In the genomic region with DNA sequence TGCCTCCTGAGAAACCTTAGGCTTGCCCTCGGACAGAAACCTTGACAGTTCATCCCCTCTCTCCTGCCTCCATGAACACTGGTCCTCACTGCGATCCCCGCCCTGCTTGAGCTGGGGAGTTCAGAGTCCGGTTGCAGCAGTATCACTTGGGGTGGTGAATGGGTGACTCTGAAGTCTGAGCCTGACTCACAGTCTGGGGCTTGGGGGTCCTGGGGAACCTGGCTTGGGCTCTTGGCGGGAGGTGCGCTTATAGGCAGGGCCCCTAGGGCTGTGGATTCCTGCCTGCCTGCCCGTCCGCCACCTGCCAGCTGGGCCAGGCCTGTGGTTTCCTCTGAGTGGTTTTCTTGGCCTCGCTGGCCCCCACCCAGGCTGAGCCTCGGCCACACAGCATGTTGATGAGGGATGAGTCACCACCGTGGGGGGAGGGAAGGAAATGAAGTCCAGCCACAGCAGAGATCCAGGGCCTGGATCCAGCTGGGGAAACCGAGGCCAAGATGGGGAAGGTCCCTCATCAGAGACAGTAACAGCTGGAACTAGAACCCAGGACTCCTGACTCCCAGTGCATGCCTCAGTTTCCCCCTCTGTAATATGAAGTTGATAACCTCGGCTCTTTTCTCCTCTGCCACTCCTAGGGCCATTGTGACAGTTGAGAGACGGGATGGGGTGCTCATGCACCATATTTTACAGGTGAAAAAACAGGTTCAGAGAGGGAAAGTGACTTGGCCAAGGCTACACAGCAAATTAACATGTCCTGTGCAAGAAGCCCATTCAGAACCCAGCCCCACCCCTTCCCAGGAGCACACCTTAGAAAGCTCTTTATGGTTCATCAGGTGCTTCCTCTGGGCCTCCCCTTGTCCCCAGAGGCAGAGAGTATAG, we compare ENCODE assay signal across 8 cellular contexts. TPM values are rescaled to one million over a fixed set of nuclear protein-coding genes. Genes with fewer than 3 reads are reported as not detected.
DNase-seq lines count a peak whose midpoint lies in the region; ATAC-seq, FAIRE-seq and TF ChIP-seq lines count a peak whose summit lies in the region.
"Had no signal": no experiment of that assay in that cellular context is flagged by ENCODE, and none has a peak within 500 bp of the region (broad histone marks: within the 10 kb centered on the region; RNA-seq: fewer than 3 reads in every experiment).

No MANE protein-coding gene starts in this region.

- H3K9me3 Mint-ChIP-seq in activated naive CD8-positive, alpha-beta T cell treated with anti-CD3 and anti-CD28 coated beads, Interleukin-2, amount 50 U/mL, for 24 hours, result no peaks in the 10 kb centered on the region

- no peak overlapping the region for H3K9ac ChIP-seq in GM23248

- H3K27me3 ChIP-seq in GM23248 (replicated peaks; ENCODE audit: insufficient read depth) (no peaks in the 10 kb centered on the region; the same call in 1 of the 2 replicates), small intestine (ENCODE audit: control insufficient read depth in 2 of 2, insufficient read depth in 2 of 2, low read length in 2 of 2) (no peaks in the 10 kb centered on the region)

- H3K9me2 ChIP-seq in GM23248 (ENCODE audit: insufficient read depth), result no peaks in the 10 kb centered on the region

- no peak overlapping the region for H3K27ac Mint-ChIP-seq in activated naive CD8-positive, alpha-beta T cell treated with anti-CD3 and anti-CD28 coated beads, Interleukin-2, amount 50 U/mL, for 24 hours

- H3K9me3 ChIP-seq in GM23248 (ENCODE audit: low read depth) (no peaks in the 10 kb centered on the region), small intestine (ENCODE audit: control insufficient read depth, low read depth) (no peaks in the 10 kb centered on the region)

- peaks cover 7% of the 10 kb centered on the region for H3K4me1 Mint-ChIP-seq in activated naive CD8-positive, alpha-beta T cell treated with anti-CD3 and anti-CD28 coated beads, Interleukin-2, amount 50 U/mL, for 24 hours

- peaks cover 19% of the 10 kb centered on the region for H3F3A ChIP-seq in GM23248 (ENCODE audit: insufficient read depth)

- no peaks in the 10 kb centered on the region for H3K36me3 Mint-ChIP-seq in activated naive CD8-positive, alpha-beta T cell treated with anti-CD3 and anti-CD28 coated beads, Interleukin-2, amount 50 U/mL, for 24 hours (ENCODE audit: low read depth)

- H3K36me3 ChIP-seq in GM23248 (ENCODE audit: low read depth) (no peaks in the 10 kb centered on the region), small intestine (ENCODE audit: control insufficient read depth in 2 of 2, insufficient read depth in 2 of 2, low read length in 2 of 2) (no peaks in the 10 kb centered on the region)

- H2AFZ ChIP-seq in GM23248, result no peak overlapping the region

- no peak overlapping the region for H3K4me3 ChIP-seq in GM23248
- H3K4me3 ChIP-seq in small intestine (ENCODE audit: low read depth in 1 of 2, low read length in 2 of 2), result no peak overlapping the region

- POLR2A ChIA-PET in GM10248 (lab: Yijun Ruan, JAX), result interaction anchor here (0.5 kb wide), 1 partner anchor 105 kb away, joined by 4 read pairs; no protein-coding TSS in a partner anchor

- H4K20me1 ChIP-seq in GM23248 (ENCODE audit: insufficient read depth), result no peaks in the 10 kb centered on the region

- in situ Hi-C loops in GM23248 (cut with MboI), result no loop called here

- peak; percentile 64 for ATAC-seq in activated naive CD8-positive, alpha-beta T cell treated with anti-CD3 and anti-CD28 coated beads, Interleukin-2, amount 50 U/mL, for 24 hours
- ATAC-seq in left ventricle myocardium superior, result peak; percentile 85

- no peak for FAIRE-seq in small intestine (lab: Jason Lieb, UNC)

- no peak for TF ChIP-seq CTCF in GM10248 (IDR thresholded peaks at IDR 0.05; ENCODE audit: control extremely low read depth, extremely low read depth, low read depth, missing control alignments)

- intact Hi-C loops in left ventricle myocardium superior (cut with micrococcal nuclease), result no loop called here

- H3K4me1 ChIP-seq in GM23248 (ENCODE audit: insufficient read depth) (peaks cover 31% of the 10 kb centered on the region), small intestine (ENCODE audit: control insufficient read depth in 2 of 2, insufficient read depth in 1 of 2, low read depth in 1 of 2, low read length in 1 of 2) (no peaks in the 10 kb centered on the region)

- 23 to 25% methylated on average over 13 to 14 of the region's 14 CpGs for WGBS in GM23248 (ENCODE audit: low coverage in 1 of 2, low lambda C conversion rate in 2 of 2, missing lambda C conversion rate in 2 of 2), 2 experiments
- WGBS in small intestine, 3 donors, result 23 to 25% (median 23%) methylated on average over 14 of the region's 14 CpGs

- peak overlapping the region; percentile 6 for H3K4me2 ChIP-seq in GM23248 (ENCODE audit: unreplicated experiment)

- DNase-seq in GM10248 (ENCODE audit: extremely low spot score), result peak; percentile 71
- DNase-seq in GM23248, result peak; percentile 97
- peak; percentile 92 for DNase-seq in MV-4-11 (lab: John Stamatoyannopoulos, UW)
- peak; percentile 51 for DNase-seq in activated naive CD8-positive, alpha-beta T cell treated with anti-CD3 and anti-CD28 coated beads, Interleukin-2, amount 50 U/mL, for 24 hours
- DNase-seq in left ventricle myocardium superior, result peak; percentile 86
- DNase-seq in small intestine, result peak; percentile 67
- no peak for DNase-seq in effector CD8-positive, alpha-beta T cell (lab: John Stamatoyannopoulos, UW)

- H3K4me3 Mint-ChIP-seq in activated naive CD8-positive, alpha-beta T cell treated with anti-CD3 and anti-CD28 coated beads, Interleukin-2, amount 50 U/mL, for 24 hours, result no peak overlapping the region

- CTCF ChIA-PET in GM10248 (lab: Yijun Ruan, JAX), result interaction anchor here (0.9 to 13.3 kb wide), 8 partner anchors 10 to 195 kb away, joined by 3 to 154 read pairs (median 13); a partner anchor contains a TSS

- H3K79me2 ChIP-seq in GM23248 (ENCODE audit: insufficient read depth), result no peaks in the 10 kb centered on the region

- no peaks in the 10 kb centered on the region for H3K27me3 Mint-ChIP-seq in activated naive CD8-positive, alpha-beta T cell treated with anti-CD3 and anti-CD28 coated beads, Interleukin-2, amount 50 U/mL, for 24 hours

- H3K27ac ChIP-seq in GM23248 (no peak overlapping the region), small intestine (ENCODE audit: low read depth in 1 of 2, low read length in 1 of 2) (no peak overlapping the region)

RNA-seq across cellular contexts. Expression of a gene that starts 9.2 kb away (rescaled TPM):
- total RNA-seq in GM23248 (2014; rRNA removed; shearing (Covaris generic)), result not detected in 2 replicates
- not detected in 2 replicates for polyA plus RNA-seq in GM23248 (2016; fragmentation: Nextera tagmentation; extraction: Ambion mirVana)
- total RNA-seq in left ventricle myocardium superior, result 1.3 TPM
- polyA plus RNA-seq in small intestine, result 1 to 10 TPM in 1 of 3 donors, not detected in 2; 1.2 TPM
- total RNA-seq: activated CD8-positive, alpha-beta memory T cell treated with anti-CD3 and anti-CD28 coated beads for 36 hours had no signal

RNA-seq across cellular contexts. Expression of a gene that starts 17.1 kb away (rescaled TPM):
- total RNA-seq in GM23248 (2014; rRNA removed; shearing (Covaris generic)), result 0.63 TPM in 1 of 2 replicates, not detected in the other
- polyA plus RNA-seq in GM23248 (2016; fragmentation: Nextera tagmentation; extraction: Ambion mirVana) (not detected in 2 replicates), small intestine (under 1 TPM in 2 of 3 donors, not detected in 1; 0.27 to 0.28 TPM)
- 0.10 TPM for total RNA-seq in left ventricle myocardium superior

RNA-seq across cellular contexts. Expression of a gene that starts 34.1 kb away (rescaled TPM):
- total RNA-seq in GM23248 (2014; rRNA removed; shearing (Covaris generic)), result not detected in 2 replicates
- polyA plus RNA-seq in GM23248 (2016; fragmentation: Nextera tagmentation; extraction: Ambion mirVana) (not detected in 2 replicates), small intestine (1 to 10 TPM in 2 of 3 donors, not detected in 1; 1.4 to 2.9 TPM)
- total RNA-seq in left ventricle myocardium superior, result 4.0 TPM
- total RNA-seq: activated CD8-positive, alpha-beta memory T cell treated with anti-CD3 and anti-CD28 coated beads for 36 hours had no signal

RNA-seq across cellular contexts. Expression of a gene that starts 34.2 kb away (rescaled TPM):
- not detected in 2 replicates for total RNA-seq in GM23248 (2014; rRNA removed; shearing (Covaris generic))
- polyA plus RNA-seq in GM23248 (2016; fragmentation: Nextera tagmentation; extraction: Ambion mirVana), result not detected in 2 replicates
- total RNA-seq in left ventricle myocardium superior, result not detected
- under 1 TPM in 1 of 3 donors, not detected in 2; 0.07 TPM for polyA plus RNA-seq in small intestine
- total RNA-seq: activated CD8-positive, alpha-beta memory T cell treated with anti-CD3 and anti-CD28 coated beads for 36 hours had no signal
